In genomic region chrX:15985937-15986336, GRCh38 we compare ENCODE assay signal across 15 cellular contexts.
DNase-seq lines count a peak whose midpoint lies in the region; ATAC-seq and TF ChIP-seq lines count a peak whose summit lies in the region.
"Had no signal": no experiment of that assay in that cellular context is flagged by ENCODE, and none has a peak within 500 bp of the region (broad histone marks: within the 10 kb centered on the region; RNA-seq: fewer than 3 reads in every experiment).

No MANE protein-coding gene starts in this region.

- ATAC-seq in activated CD8-positive, alpha-beta T cell treated with anti-CD3 and anti-CD28 coated beads for 36 hours: peak; percentile 96
- no peak for ATAC-seq in activated CD8-positive, alpha-beta T cell treated with anti-CD3 and anti-CD28 coated beads, Interleukin-2, amount 10 ng/mL, durations not matched to agents 7 days and 5 days
- ATAC-seq in gastrocnemius medialis: no peak
- ATAC-seq: left lung; naive thymus-derived CD8-positive, alpha-beta T cell had no signal

- H3K4me3 ChIP-seq in mammary epithelial cell (replicated peaks in 1 of 3; ENCODE audit: insufficient read depth in 1 of 3, low read depth in 2 of 3, low read length in 3 of 3) (no peak overlapping the region), gastrocnemius medialis (no peak overlapping the region)
- H3K4me3 ChIP-seq: dorsolateral prefrontal cortex, HAP-1, left lung had no signal

- H3K27me3 ChIP-seq in mammary epithelial cell (ENCODE audit: insufficient read depth, low read length) (no peaks in the 10 kb centered on the region), gastrocnemius medialis (no peaks in the 10 kb centered on the region)

- H3K79me2 ChIP-seq in mammary epithelial cell (ENCODE audit: insufficient read depth, low read length): no peaks in the 10 kb centered on the region

- peaks cover 6% of the 10 kb centered on the region for H3K27me3 Mint-ChIP-seq in activated CD8-positive, alpha-beta T cell treated with anti-CD3 and anti-CD28 coated beads for 36 hours
- H3K27me3 Mint-ChIP-seq in activated CD8-positive, alpha-beta T cell treated with anti-CD3 and anti-CD28 coated beads, Interleukin-2, amount 10 ng/mL, durations not matched to agents 7 days and 5 days (ENCODE audit: low read depth): peaks cover 2% of the 10 kb centered on the region

- H3K4me3 Mint-ChIP-seq in activated CD8-positive, alpha-beta T cell treated with anti-CD3 and anti-CD28 coated beads for 36 hours: no peak overlapping the region
- H3K4me3 Mint-ChIP-seq in activated CD8-positive, alpha-beta T cell treated with anti-CD3 and anti-CD28 coated beads, Interleukin-2, amount 10 ng/mL, durations not matched to agents 7 days and 5 days: no peak overlapping the region
- H3K4me3 Mint-ChIP-seq: naive thymus-derived CD8-positive, alpha-beta T cell had no signal

- CTCF ChIA-PET in activated CD8-positive, alpha-beta T cell treated with anti-CD3 and anti-CD28 coated beads for 36 hours (lab: Charles Lee): no interaction called here
- CTCF ChIA-PET in activated CD8-positive, alpha-beta T cell treated with anti-CD3 and anti-CD28 coated beads, Interleukin-2, amount 10 ng/mL, durations not matched to agents 7 days and 5 days (lab: Charles Lee): no interaction called here
- CTCF ChIA-PET in mammary epithelial cell (lab: Charles Lee; ENCODE audit: low non-redundant PET): no interaction called here

- H2AFZ ChIP-seq in mammary epithelial cell (ENCODE audit: low read depth, low read length): no peak overlapping the region

- H4K20me1 ChIP-seq in mammary epithelial cell (ENCODE audit: insufficient read depth, low read length): no peaks in the 10 kb centered on the region

- H3K9me3 ChIP-seq in mammary epithelial cell (replicated peaks; ENCODE audit: insufficient read depth, low read length): no peaks in the 10 kb centered on the region
- H3K9me3 ChIP-seq in gastrocnemius medialis: no peaks in the 10 kb centered on the region
- H3K9me3 ChIP-seq: HAP-1, left lung had no signal

- H3K36me3 ChIP-seq in mammary epithelial cell (ENCODE audit: insufficient read depth, low read length) (no peaks in the 10 kb centered on the region), gastrocnemius medialis (no peaks in the 10 kb centered on the region)
- H3K36me3 ChIP-seq: HAP-1, left lung had no signal

- H3K4me2 ChIP-seq in mammary epithelial cell (ENCODE audit: insufficient read depth, low read depth, low read length): no peak overlapping the region

- DNase-seq in activated CD8-positive, alpha-beta T cell treated with anti-CD3 and anti-CD28 coated beads for 36 hours: peak; percentile 59
- no peak for DNase-seq in activated CD8-positive, alpha-beta T cell treated with anti-CD3 and anti-CD28 coated beads, Interleukin-2, amount 10 ng/mL, durations not matched to agents 7 days and 5 days
- peak; percentile 61 for DNase-seq in RKO (ENCODE audit: low spot score)
- DNase-seq in mammary epithelial cell: peak; percentile 67
- peak; percentile 2 to 7 for DNase-seq in stimulated activated CD8-positive, alpha-beta memory T cell treated with anti-CD3 and anti-CD28 coated beads, Interleukin-2, amount 100 ng/mL, for 48 hours (ENCODE audit: low read depth in 2 of 2)
- DNase-seq in gastrocnemius medialis: no peak
- no peak for DNase-seq in DMS 273 treated with DMSO at 0.1 percent for 48 hours (lab: John Stamatoyannopoulos, UW)
- no peak for DNase-seq in SK-N-DZ (ENCODE audit: low spot score)
- DNase-seq: dorsolateral prefrontal cortex; hypothalamus; left lung; naive thymus-derived CD8-positive, alpha-beta T cell; NCI-H1930; NCI-H526 treated with DMSO at 0.1 percent for 48 hours had no signal

- in situ Hi-C loops in mammary epithelial cell (cut with MboI; ENCODE audit: low sequenced_read_pairs in 2 of 2) (no loop called here), gastrocnemius medialis (cut with MboI; ENCODE audit: low sequenced_read_pairs in 4 of 4) (no loop called here)

- H3K4me1 ChIP-seq in mammary epithelial cell (ENCODE audit: insufficient read depth, low read length) (peaks cover 6% of the 10 kb centered on the region), gastrocnemius medialis (no peaks in the 10 kb centered on the region)
- H3K4me1 ChIP-seq: HAP-1, left lung had no signal

- dilution Hi-C loops in mammary epithelial cell (cut with HindIII; ENCODE audit: low sequenced_read_pairs): no loop called here

- POLR2A ChIA-PET in activated CD8-positive, alpha-beta T cell treated with anti-CD3 and anti-CD28 coated beads for 36 hours (lab: Charles Lee): no interaction called here
- POLR2A ChIA-PET in activated CD8-positive, alpha-beta T cell treated with anti-CD3 and anti-CD28 coated beads, Interleukin-2, amount 10 ng/mL, durations not matched to agents 7 days and 5 days (lab: Charles Lee): no interaction called here

- H3K27ac Mint-ChIP-seq in activated CD8-positive, alpha-beta T cell treated with anti-CD3 and anti-CD28 coated beads for 36 hours: peak overlapping the region; percentile 16
- no peak overlapping the region for H3K27ac Mint-ChIP-seq in activated CD8-positive, alpha-beta T cell treated with anti-CD3 and anti-CD28 coated beads, Interleukin-2, amount 10 ng/mL, durations not matched to agents 7 days and 5 days
- H3K27ac Mint-ChIP-seq: naive thymus-derived CD8-positive, alpha-beta T cell had no signal

- H3K27ac ChIP-seq in mammary epithelial cell (ENCODE audit: insufficient read depth, low read depth, low read length) (no peak overlapping the region), gastrocnemius medialis (no peak overlapping the region)
- H3K27ac ChIP-seq: dorsolateral prefrontal cortex, left lung had no signal

- no peaks in the 10 kb centered on the region for H3K36me3 Mint-ChIP-seq in activated CD8-positive, alpha-beta T cell treated with anti-CD3 and anti-CD28 coated beads for 36 hours (ENCODE audit: low read depth)
- H3K36me3 Mint-ChIP-seq in activated CD8-positive, alpha-beta T cell treated with anti-CD3 and anti-CD28 coated beads, Interleukin-2, amount 10 ng/mL, durations not matched to agents 7 days and 5 days (ENCODE audit: low read depth): no peaks in the 10 kb centered on the region
- H3K36me3 Mint-ChIP-seq: naive thymus-derived CD8-positive, alpha-beta T cell had no signal

- WGBS in mammary epithelial cell (ENCODE audit: low coverage, missing lambda C conversion rate): 56% methylated on average over 2 of the region's 2 CpGs

- no TSS peak for BruUV-seq in mammary epithelial cell (replicated peaks; lab: Mats Ljungman, UMichigan)

- TF ChIP-seq CTCF in activated CD8-positive, alpha-beta T cell treated with anti-CD3 and anti-CD28 coated beads for 36 hours (IDR thresholded peaks at IDR 0.05): no peak
- TF ChIP-seq CTCF in mammary epithelial cell (conservative IDR thresholded peaks at IDR 0.05 in 1 of 2, IDR thresholded peaks at IDR 0.05 in 1 of 2; ENCODE audit: extremely low read depth in 1 of 2, insufficient read depth in 1 of 2, low read depth in 1 of 2, low read length in 2 of 2): no peak
- no peak for TF ChIP-seq CTCF in gastrocnemius medialis (IDR thresholded peaks at IDR 0.05 in 4 of 5, conservative IDR thresholded peaks at IDR 0.05 in 1 of 5)

- H3K4me1 Mint-ChIP-seq in activated CD8-positive, alpha-beta T cell treated with anti-CD3 and anti-CD28 coated beads for 36 hours (ENCODE audit: low read depth): peaks cover 7% of the 10 kb centered on the region
- no peaks in the 10 kb centered on the region for H3K4me1 Mint-ChIP-seq in activated CD8-positive, alpha-beta T cell treated with anti-CD3 and anti-CD28 coated beads, Interleukin-2, amount 10 ng/mL, durations not matched to agents 7 days and 5 days (ENCODE audit: low read depth)

- no peak overlapping the region for H3K9ac ChIP-seq in mammary epithelial cell (ENCODE audit: insufficient read depth, low read length)

- intact Hi-C loops in activated CD8-positive, alpha-beta T cell treated with anti-CD3 and anti-CD28 coated beads for 36 hours (cut with micrococcal nuclease): no loop called here
- intact Hi-C loops in mammary epithelial cell (cut with micrococcal nuclease) (no loop called here), gastrocnemius medialis (cut with DNase I; ENCODE audit: low total_unique reads) (no loop called here)

- H3K9me3 Mint-ChIP-seq in activated CD8-positive, alpha-beta T cell treated with anti-CD3 and anti-CD28 coated beads for 36 hours: peaks cover 5% of the 10 kb centered on the region
- H3K9me3 Mint-ChIP-seq in activated CD8-positive, alpha-beta T cell treated with anti-CD3 and anti-CD28 coated beads, Interleukin-2, amount 10 ng/mL, durations not matched to agents 7 days and 5 days (ENCODE audit: insufficient read depth): no peaks in the 10 kb centered on the region

- no peak for TF ChIP-seq POLR2A in gastrocnemius medialis (IDR thresholded peaks at IDR 0.05)

Comparison
In these comparisons a context has a peak if more than half of its experiments do, and no peak if none do; other contexts are left out.
1. DNase-seq: peak in activated CD8-positive, alpha-beta T cell treated with anti-CD3 and anti-CD28 coated beads for 36 hours (single experiment), RKO (single experiment), mammary epithelial cell (single experiment) and stimulated activated CD8-positive, alpha-beta memory T cell treated with anti-CD3 and anti-CD28 coated beads, Interleukin-2, amount 100 ng/mL, for 48 hours (2 of 2); none in activated CD8-positive, alpha-beta T cell treated with anti-CD3 and anti-CD28 coated beads, Interleukin-2, amount 10 ng/mL, durations not matched to agents 7 days and 5 days (single experiment), gastrocnemius medialis (0 of 2), DMS 273 treated with DMSO at 0.1 percent for 48 hours (single experiment) and SK-N-DZ (single experiment).